In genomic region chr20:38221041-38221589, GRCh38 we compare ENCODE assay signal across 1 cellular context.
TF ChIP-seq lines count a peak whose summit lies in the region.

No MANE protein-coding gene starts in this region.

TF ChIP-seq in HepG2, 621 proteins besides CTCF, POLR2A, EP300 and RAD21 (continued from another document and continues in another):
- TF ChIP-seq, protein P1, sequence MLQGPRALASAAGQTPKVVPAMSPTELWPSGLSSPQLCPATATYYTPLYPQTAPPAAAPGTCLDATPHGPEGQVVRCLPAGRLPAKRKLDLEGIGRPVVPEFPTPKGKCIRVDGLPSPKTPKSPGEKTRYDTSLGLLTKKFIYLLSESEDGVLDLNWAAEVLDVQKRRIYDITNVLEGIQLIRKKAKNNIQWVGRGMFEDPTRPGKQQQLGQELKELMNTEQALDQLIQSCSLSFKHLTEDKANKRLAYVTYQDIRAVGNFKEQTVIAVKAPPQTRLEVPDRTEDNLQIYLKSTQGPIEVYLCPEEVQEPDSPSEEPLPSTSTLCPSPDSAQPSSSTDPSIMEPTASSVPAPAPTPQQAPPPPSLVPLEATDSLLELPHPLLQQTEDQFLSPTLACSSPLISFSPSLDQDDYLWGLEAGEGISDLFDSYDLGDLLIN (CRISPR knock-in tag; IDR thresholded peaks at IDR 0.05; ENCODE audit: borderline replicate concordance): no peak
- TF ChIP-seq SMARCC2 (IDR thresholded peaks at IDR 0.05): no peak
- no peak for TF ChIP-seq HOXA7 (CRISPR knock-in tag; IDR thresholded peaks at IDR 0.05)
- TF ChIP-seq RARG (CRISPR knock-in tag; IDR thresholded peaks at IDR 0.05; ENCODE audit: low read depth): no peak
- no peak for TF ChIP-seq TBX3 (IDR thresholded peaks at IDR 0.05; ENCODE audit: borderline replicate concordance)
- TF ChIP-seq U2AF1 (optimal IDR thresholded peaks at IDR 0.05; ENCODE audit: low read depth, low read length): no peak
- TF ChIP-seq ZNF232 (CRISPR knock-in tag; IDR thresholded peaks at IDR 0.05; ENCODE audit: borderline replicate concordance): 0 out of 2 replicates have a peak, but pooled peaks have one; percentile 44
- TF ChIP-seq ZSCAN12 (CRISPR knock-in tag; IDR thresholded peaks at IDR 0.05): no peak
- peak; percentile 45; the same call in 1 of the 2 replicates for TF ChIP-seq ZNF337 (CRISPR knock-in tag; IDR thresholded peaks at IDR 0.05; ENCODE audit: borderline replicate concordance, low read depth)
- no peak for TF ChIP-seq ZSCAN22 (CRISPR knock-in tag; IDR thresholded peaks at IDR 0.05)
- no peak for TF ChIP-seq SYNCRIP (IDR thresholded peaks at IDR 0.05; ENCODE audit: insufficient read depth, low read depth, low read length)
- no peak for TF ChIP-seq ZNF724P (CRISPR knock-in tag; IDR thresholded peaks at IDR 0.05; ENCODE audit: borderline replicate concordance)
- TF ChIP-seq ZNF460 (CRISPR knock-in tag; IDR thresholded peaks at IDR 0.05; ENCODE audit: borderline replicate concordance): no peak
- no peak for TF ChIP-seq SRF (IDR thresholded peaks at IDR 0.05; ENCODE audit: low read depth, low read length)
- TF ChIP-seq ELF1 (CRISPR knock-in tag; IDR thresholded peaks at IDR 0.05): no peak
- no peak for TF ChIP-seq ZNF224 (CRISPR knock-in tag; IDR thresholded peaks at IDR 0.05)
- TF ChIP-seq MXI1 (IDR thresholded peaks at IDR 0.05; ENCODE audit: borderline replicate concordance, low read depth, low read length): no peak
- TF ChIP-seq, protein P2, sequence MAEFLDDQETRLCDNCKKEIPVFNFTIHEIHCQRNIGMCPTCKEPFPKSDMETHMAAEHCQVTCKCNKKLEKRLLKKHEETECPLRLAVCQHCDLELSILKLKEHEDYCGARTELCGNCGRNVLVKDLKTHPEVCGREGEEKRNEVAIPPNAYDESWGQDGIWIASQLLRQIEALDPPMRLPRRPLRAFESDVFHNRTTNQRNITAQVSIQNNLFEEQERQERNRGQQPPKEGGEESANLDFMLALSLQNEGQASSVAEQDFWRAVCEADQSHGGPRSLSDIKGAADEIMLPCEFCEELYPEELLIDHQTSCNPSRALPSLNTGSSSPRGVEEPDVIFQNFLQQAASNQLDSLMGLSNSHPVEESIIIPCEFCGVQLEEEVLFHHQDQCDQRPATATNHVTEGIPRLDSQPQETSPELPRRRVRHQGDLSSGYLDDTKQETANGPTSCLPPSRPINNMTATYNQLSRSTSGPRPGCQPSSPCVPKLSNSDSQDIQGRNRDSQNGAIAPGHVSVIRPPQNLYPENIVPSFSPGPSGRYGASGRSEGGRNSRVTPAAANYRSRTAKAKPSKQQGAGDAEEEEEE (CRISPR knock-in tag; IDR thresholded peaks at IDR 0.05; ENCODE audit: borderline replicate concordance): no peak
- 0 out of 2 replicates have a peak, but pooled peaks have one; percentile 46 for TF ChIP-seq RFXAP (CRISPR knock-in tag; IDR thresholded peaks at IDR 0.05; ENCODE audit: borderline replicate concordance)
- TF ChIP-seq ZNF816 (CRISPR knock-in tag; IDR thresholded peaks at IDR 0.05; ENCODE audit: borderline replicate concordance): no peak
- TF ChIP-seq SALL1 (CRISPR knock-in tag; IDR thresholded peaks at IDR 0.05): peak; percentile 83
- TF ChIP-seq KLF16 (CRISPR knock-in tag; IDR thresholded peaks at IDR 0.05): no peak
- no peak for TF ChIP-seq ZNF12 (CRISPR knock-in tag; IDR thresholded peaks at IDR 0.05)
- 0 out of 2 replicates have a peak, but pooled peaks have one; percentile 48 for TF ChIP-seq HOXA9 (CRISPR knock-in tag; IDR thresholded peaks at IDR 0.05; ENCODE audit: borderline replicate concordance)
- peak; percentile 33 for TF ChIP-seq ZNF883 (CRISPR knock-in tag; IDR thresholded peaks at IDR 0.05; ENCODE audit: not compliant biosample characterization)
- TF ChIP-seq RFXANK (CRISPR knock-in tag; IDR thresholded peaks at IDR 0.05): no peak
- TF ChIP-seq PBX3 (CRISPR knock-in tag; IDR thresholded peaks at IDR 0.05; ENCODE audit: borderline replicate concordance): no peak
- TF ChIP-seq PAX8 (CRISPR knock-in tag; IDR thresholded peaks at IDR 0.05; ENCODE audit: borderline replicate concordance): peak; percentile 70; the same call in 1 of the 2 replicates
- peak; percentile 58; the same call in 1 of the 2 replicates for TF ChIP-seq ZNF547 (CRISPR knock-in tag; IDR thresholded peaks at IDR 0.05)
- TF ChIP-seq, protein P3, sequence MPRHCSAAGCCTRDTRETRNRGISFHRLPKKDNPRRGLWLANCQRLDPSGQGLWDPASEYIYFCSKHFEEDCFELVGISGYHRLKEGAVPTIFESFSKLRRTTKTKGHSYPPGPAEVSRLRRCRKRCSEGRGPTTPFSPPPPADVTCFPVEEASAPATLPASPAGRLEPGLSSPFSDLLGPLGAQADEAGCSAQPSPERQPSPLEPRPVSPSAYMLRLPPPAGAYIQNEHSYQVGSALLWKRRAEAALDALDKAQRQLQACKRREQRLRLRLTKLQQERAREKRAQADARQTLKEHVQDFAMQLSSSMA (CRISPR knock-in tag; IDR thresholded peaks at IDR 0.05): no peak; the same call in 1 of the 2 replicates
- TF ChIP-seq RNF2 (conservative IDR thresholded peaks at IDR 0.05; ENCODE audit: low read depth): no peak
- TF ChIP-seq ARID4A (CRISPR knock-in tag; IDR thresholded peaks at IDR 0.05; ENCODE audit: borderline replicate concordance): no peak; the same call in 1 of the 2 replicates
- TF ChIP-seq ZNF207 (IDR thresholded peaks at IDR 0.05; ENCODE audit: borderline replicate concordance): no peak
- TF ChIP-seq DNMT3B (CRISPR knock-in tag; conservative IDR thresholded peaks at IDR 0.05): no peak
- no peak for TF ChIP-seq PRDM10 (CRISPR knock-in tag; IDR thresholded peaks at IDR 0.05; ENCODE audit: low read depth)
- TF ChIP-seq HINFP (CRISPR knock-in tag; IDR thresholded peaks at IDR 0.05; ENCODE audit: low read depth): peak; percentile 70; the same call in 1 of the 2 replicates
- TF ChIP-seq ZKSCAN8 (CRISPR knock-in tag; IDR thresholded peaks at IDR 0.05; ENCODE audit: borderline replicate concordance): no peak
- 0 out of 2 replicates have a peak, but pooled peaks have one; percentile 52 for TF ChIP-seq KLF11 (CRISPR knock-in tag; IDR thresholded peaks at IDR 0.05)
- TF ChIP-seq SRSF4 (IDR thresholded peaks at IDR 0.05; ENCODE audit: low read depth, low read length, poor library complexity, severe bottlenecking): no peak
- TF ChIP-seq ZNF136 (CRISPR knock-in tag; IDR thresholded peaks at IDR 0.05; ENCODE audit: low read depth): no peak
- no peak for TF ChIP-seq PRPF4 (IDR thresholded peaks at IDR 0.05; ENCODE audit: low read depth, low read length, poor library complexity, severe bottlenecking)
- TF ChIP-seq, protein P4, sequence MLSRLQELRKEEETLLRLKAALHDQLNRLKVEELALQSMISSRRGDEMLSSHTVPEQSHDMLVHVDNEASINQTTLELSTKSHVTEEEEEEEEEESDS (CRISPR knock-in tag; IDR thresholded peaks at IDR 0.05; ENCODE audit: borderline replicate concordance): no peak
- TF ChIP-seq, protein P5, sequence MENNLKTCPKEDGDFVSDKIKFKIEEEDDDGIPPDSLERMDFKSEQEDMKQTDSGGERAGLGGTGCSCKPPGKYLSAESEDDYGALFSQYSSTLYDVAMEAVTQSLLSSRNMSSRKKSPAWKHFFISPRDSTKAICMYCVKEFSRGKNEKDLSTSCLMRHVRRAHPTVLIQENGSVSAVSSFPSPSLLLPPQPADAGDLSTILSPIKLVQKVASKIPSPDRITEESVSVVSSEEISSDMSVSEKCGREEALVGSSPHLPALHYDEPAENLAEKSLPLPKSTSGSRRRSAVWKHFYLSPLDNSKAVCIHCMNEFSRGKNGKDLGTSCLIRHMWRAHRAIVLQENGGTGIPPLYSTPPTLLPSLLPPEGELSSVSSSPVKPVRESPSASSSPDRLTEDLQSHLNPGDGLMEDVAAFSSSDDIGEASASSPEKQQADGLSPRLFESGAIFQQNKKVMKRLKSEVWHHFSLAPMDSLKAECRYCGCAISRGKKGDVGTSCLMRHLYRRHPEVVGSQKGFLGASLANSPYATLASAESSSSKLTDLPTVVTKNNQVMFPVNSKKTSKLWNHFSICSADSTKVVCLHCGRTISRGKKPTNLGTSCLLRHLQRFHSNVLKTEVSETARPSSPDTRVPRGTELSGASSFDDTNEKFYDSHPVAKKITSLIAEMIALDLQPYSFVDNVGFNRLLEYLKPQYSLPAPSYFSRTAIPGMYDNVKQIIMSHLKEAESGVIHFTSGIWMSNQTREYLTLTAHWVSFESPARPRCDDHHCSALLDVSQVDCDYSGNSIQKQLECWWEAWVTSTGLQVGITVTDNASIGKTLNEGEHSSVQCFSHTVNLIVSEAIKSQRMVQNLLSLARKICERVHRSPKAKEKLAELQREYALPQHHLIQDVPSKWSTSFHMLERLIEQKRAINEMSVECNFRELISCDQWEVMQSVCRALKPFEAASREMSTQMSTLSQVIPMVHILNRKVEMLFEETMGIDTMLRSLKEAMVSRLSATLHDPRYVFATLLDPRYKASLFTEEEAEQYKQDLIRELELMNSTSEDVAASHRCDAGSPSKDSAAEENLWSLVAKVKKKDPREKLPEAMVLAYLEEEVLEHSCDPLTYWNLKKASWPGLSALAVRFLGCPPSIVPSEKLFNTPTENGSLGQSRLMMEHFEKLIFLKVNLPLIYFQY (CRISPR knock-in tag; IDR thresholded peaks at IDR 0.05; ENCODE audit: borderline replicate concordance): no peak
- TF ChIP-seq TRIM24 (CRISPR knock-in tag; IDR thresholded peaks at IDR 0.05): no peak
- no peak for TF ChIP-seq ZNF235 (CRISPR knock-in tag; IDR thresholded peaks at IDR 0.05; ENCODE audit: borderline replicate concordance)
